Comparison of ENCODE assay signal across 23 cellular contexts in the genomic region with DNA sequence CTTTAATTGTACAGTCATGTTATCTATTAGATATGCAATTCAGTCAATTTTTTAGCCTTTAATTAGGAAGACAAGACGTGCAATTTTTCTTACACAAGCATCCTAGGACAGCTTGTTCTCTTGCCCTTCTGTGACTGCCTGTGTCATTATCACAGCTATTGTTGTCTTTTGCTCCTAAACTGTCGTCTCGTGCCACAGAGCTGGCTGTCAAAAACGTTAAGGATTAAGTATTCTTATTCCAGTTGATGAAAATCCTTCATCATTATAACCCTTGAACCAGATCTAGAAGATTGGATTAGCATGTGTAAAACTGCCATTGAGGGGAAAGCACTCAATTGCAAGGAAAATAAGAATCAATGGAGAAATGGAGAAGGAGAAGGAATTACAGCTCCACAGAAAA.
"Had no signal": no experiment of that assay in that cellular context is flagged by ENCODE, and none has a peak within 500 bp of the region (broad histone marks: within the 10 kb centered on the region; RNA-seq: fewer than 3 reads in every experiment).

No MANE protein-coding gene starts in this region.

- DNase-seq: activated B cell treated with CpG ODN at 0.5 μM for 24 hours; activated CD4-positive, alpha-beta T cell treated with anti-CD3 and anti-CD28 coated beads for 48 hours; activated CD4-positive, alpha-beta T cell treated with anti-CD3 and anti-CD28 coated beads, Interleukin-2, amount 50 U/mL, for 1 hour; activated CD4-positive, alpha-beta T cell treated with anti-CD3 and anti-CD28 coated beads, Interleukin-2, amount 50 U/mL, for 48 hours; activated CD8-positive, alpha-beta memory T cell treated with anti-CD3 and anti-CD28 coated beads for 24 hours; activated CD8-positive, alpha-beta T cell treated with anti-CD3 and anti-CD28 coated beads for 36 hours; activated effector memory CD4-positive, alpha-beta T cell treated with Interleukin-2 at 50 U/mL for 16 hours; activated gamma-delta T cell treated with Interleukin-2 at 50 U/mL for 16 hours; activated naive CD4-positive, alpha-beta T cell treated with anti-CD3 and anti-CD28 coated beads, Interleukin-2, amount 50 U/mL, for 16 hours; activated naive CD4-positive, alpha-beta T cell treated with Interleukin-2 at 50 U/mL for 16 hours; activated T-cell treated with anti-CD3 and anti-CD28 coated beads, Interleukin-2, amount 50 U/mL, for 4 hours; amniotic stem cell; anterior cingulate cortex; brain microvascular endothelial cell; dorsolateral prefrontal cortex; effector memory CD4-positive, alpha-beta T cell; endodermal cell; foreskin fibroblast; head of caudate nucleus; T1000; WERI-Rb-1 had no signal

- ATAC-seq: activated CD4-positive, CD25-positive, alpha-beta regulatory T cell treated with anti-CD3 and anti-CD28 coated beads, Interleukin-2, amount 50 U/mL, for 24 hours; activated CD8-positive, alpha-beta T cell treated with anti-CD3 and anti-CD28 coated beads for 36 hours; activated T-cell treated with anti-CD3 and anti-CD28 coated beads, Interleukin-2, amount 50 U/mL, for 4 hours; activated T-helper 17 cell treated with anti-CD3 and anti-CD28 coated beads, Interleukin-2, amount 50 U/mL, for 72 hours had no signal
